ENCODE assay signal across 11 cellular contexts in genomic region chr6:137237413-137238170, GRCh38. TPM values are rescaled to one million over a fixed set of nuclear protein-coding genes. Genes with fewer than 3 reads are reported as not detected.
DNase-seq lines count a peak whose midpoint lies in the region; ATAC-seq, FAIRE-seq and TF ChIP-seq lines count a peak whose summit lies in the region.
"Had no signal": no experiment of that assay in that cellular context is flagged by ENCODE, and none has a peak within 500 bp of the region (broad histone marks: within the 10 kb centered on the region; RNA-seq: fewer than 3 reads in every experiment).

No MANE protein-coding gene starts in this region.

- H3K4me3 Mint-ChIP-seq in activated CD4-positive, alpha-beta memory T cell treated with anti-CD3 and anti-CD28 coated beads for 36 hours, result no peak overlapping the region

- BruUV-seq in endothelial cell of umbilical vein (replicated peaks; lab: Mats Ljungman, UMichigan), result no TSS peak

- H3K4me1 ChIP-seq in endothelial cell of umbilical vein (ENCODE audit: control insufficient read depth, extremely low read depth, insufficient read depth, low read length), result peaks cover 18% of the 10 kb centered on the region
- H3K4me1 ChIP-seq in osteoblast (ENCODE audit: insufficient read depth, low read length), result peaks cover 37% of the 10 kb centered on the region

- ATAC-seq in HG03108 (IDR thresholded peaks at IDR 0.05; ENCODE audit: unreplicated experiment), result no peak
- ATAC-seq: body of pancreas had no signal

- dilution Hi-C loops in endothelial cell of umbilical vein (cut with MboI; ENCODE audit: extremely low pct_ligation_motif_present, low sequenced_read_pairs), result no loop called here

- H3K36me3 ChIP-seq in endothelial cell of umbilical vein (ENCODE audit: control insufficient read depth in 2 of 2, extremely low read depth in 1 of 2, insufficient read depth in 2 of 2, low read length in 2 of 2), result no peaks in the 10 kb centered on the region
- no peaks in the 10 kb centered on the region for H3K36me3 ChIP-seq in osteoblast (ENCODE audit: insufficient read depth, low read length)

- peaks cover 6% of the 10 kb centered on the region for H3K9me3 Mint-ChIP-seq in activated CD4-positive, alpha-beta memory T cell treated with anti-CD3 and anti-CD28 coated beads for 36 hours

- TF ChIP-seq CTCF in endothelial cell of umbilical vein (IDR thresholded peaks at IDR 0.05; ENCODE audit: extremely low read depth in 1 of 2, insufficient read depth in 1 of 2, low read depth in 1 of 2, low read length in 2 of 2), result no peak
- TF ChIP-seq CTCF in osteoblast (IDR thresholded peaks at IDR 0.05; ENCODE audit: extremely low read depth, low read depth, low read length), result no peak

- H3K9ac ChIP-seq in endothelial cell of umbilical vein (replicated peaks; ENCODE audit: extremely low read depth, insufficient read depth, low read length), result no peak overlapping the region

- H3K9me1 ChIP-seq in endothelial cell of umbilical vein (replicated peaks; ENCODE audit: control insufficient read depth, extremely low read depth, insufficient read depth, low read length), result no peaks in the 10 kb centered on the region

- H3K9me3 ChIP-seq in endothelial cell of umbilical vein (replicated peaks; ENCODE audit: control insufficient read depth, insufficient read depth, low read length) (no peaks in the 10 kb centered on the region), osteoblast (ENCODE audit: low read depth, low read length) (no peaks in the 10 kb centered on the region)
- H3K9me3 ChIP-seq: body of pancreas had no signal

- no peak for TF ChIP-seq POLR2A in endothelial cell of umbilical vein (IDR thresholded peaks at IDR 0.05; ENCODE audit: low read depth, low read length)

- H3K4me2 ChIP-seq in endothelial cell of umbilical vein (ENCODE audit: insufficient read depth, low read length), result no peak overlapping the region
- no peak overlapping the region for H3K4me2 ChIP-seq in osteoblast (ENCODE audit: insufficient read depth, low read length)

- H3K4me3 ChIP-seq in endothelial cell of umbilical vein (replicated peaks in 1 of 3; ENCODE audit: insufficient read depth in 1 of 3, low read depth in 1 of 3, low read length in 3 of 3) (no peak overlapping the region), osteoblast (ENCODE audit: insufficient read depth, low read length) (no peak overlapping the region)
- H3K4me3 ChIP-seq: body of pancreas had no signal

- H3K79me2 ChIP-seq in endothelial cell of umbilical vein (ENCODE audit: control insufficient read depth, insufficient read depth, low read length) (no peaks in the 10 kb centered on the region), osteoblast (ENCODE audit: insufficient read depth, low read length) (no peaks in the 10 kb centered on the region)

- peak; percentile 59 for FAIRE-seq in endothelial cell of umbilical vein (lab: Jason Lieb, UNC)

- CTCF ChIA-PET in endothelial cell of umbilical vein (lab: Charles Lee), result interaction anchor here (0.6 to 1.4 kb wide), 10 partner anchors 11 to 77 kb away, joined by 3 to 4 read pairs (median 3); no protein-coding TSS in a partner anchor
- CTCF ChIA-PET in activated CD4-positive, alpha-beta memory T cell treated with anti-CD3 and anti-CD28 coated beads for 36 hours (lab: Charles Lee), result no interaction called here

- H3K27ac Mint-ChIP-seq in activated CD4-positive, alpha-beta memory T cell treated with anti-CD3 and anti-CD28 coated beads for 36 hours, result no peak overlapping the region

- no peaks in the 10 kb centered on the region for H3K27me3 ChIP-seq in endothelial cell of umbilical vein (ENCODE audit: control insufficient read depth in 2 of 2, insufficient read depth in 2 of 2, low read length in 2 of 2)
- H3K27me3 ChIP-seq in osteoblast (ENCODE audit: insufficient read depth, low read length), result no peaks in the 10 kb centered on the region
- H3K27me3 ChIP-seq: body of pancreas had no signal

- DNase-seq in COLO829 (ENCODE audit: low spot score) (peak; percentile 42), M059J (ENCODE audit: low read depth) (peak; percentile 98), endothelial cell of umbilical vein (ENCODE audit: low read depth, low spot score) (peak; percentile 80), osteoblast (ENCODE audit: insufficient read length, low spot score, missing footprints) (peak; percentile 80), T-helper 1 cell (no peak), NCI-H1417 (lab: John Stamatoyannopoulos, UW) (no peak)
- DNase-seq in activated CD4-positive, alpha-beta memory T cell treated with anti-CD3 and anti-CD28 coated beads for 36 hours, result no peak
- DNase-seq: activated CD4-positive, alpha-beta T cell treated with anti-CD3 and anti-CD28 coated beads for 48 hours; body of pancreas; DND-41 had no signal

- peak overlapping the region; percentile 13 for H3K27ac ChIP-seq in endothelial cell of umbilical vein (ENCODE audit: insufficient read depth, low read depth, low read length)
- H3K27ac ChIP-seq in osteoblast (ENCODE audit: low read depth, low read length), result peak overlapping the region; percentile 66

- H4K20me1 ChIP-seq in endothelial cell of umbilical vein (replicated peaks; ENCODE audit: control insufficient read depth, extremely low read depth, insufficient read depth, low read length) (no peaks in the 10 kb centered on the region), osteoblast (ENCODE audit: insufficient read depth, low read length) (no peaks in the 10 kb centered on the region)

- H2AFZ ChIP-seq in endothelial cell of umbilical vein (ENCODE audit: low read depth, low read length) (no peak overlapping the region), osteoblast (ENCODE audit: low read length) (no peak overlapping the region)

- intact Hi-C loops in endothelial cell of umbilical vein (cut with micrococcal nuclease), result no loop called here
- intact Hi-C loops in activated CD4-positive, alpha-beta memory T cell treated with anti-CD3 and anti-CD28 coated beads for 36 hours (cut with micrococcal nuclease), result no loop called here

- no peaks in the 10 kb centered on the region for H3K36me3 Mint-ChIP-seq in activated CD4-positive, alpha-beta memory T cell treated with anti-CD3 and anti-CD28 coated beads for 36 hours

- POLR2A ChIA-PET in endothelial cell of umbilical vein (lab: Charles Lee), result no interaction called here
- POLR2A ChIA-PET in activated CD4-positive, alpha-beta memory T cell treated with anti-CD3 and anti-CD28 coated beads for 36 hours (lab: Charles Lee), result interaction anchor here (0.6 kb wide), 1 partner anchor 21 kb away, joined by 3 read pairs; no protein-coding TSS in a partner anchor

- no peaks in the 10 kb centered on the region for H3K27me3 Mint-ChIP-seq in activated CD4-positive, alpha-beta memory T cell treated with anti-CD3 and anti-CD28 coated beads for 36 hours

- H3K4me1 Mint-ChIP-seq in activated CD4-positive, alpha-beta memory T cell treated with anti-CD3 and anti-CD28 coated beads for 36 hours (ENCODE audit: low read depth), result peaks cover 31% of the 10 kb centered on the region

TF ChIP-seq in endothelial cell of umbilical vein, 7 proteins besides CTCF, POLR2A, EP300 and RAD21:
- TF ChIP-seq JUN (IDR thresholded peaks at IDR 0.05; ENCODE audit: borderline replicate concordance, insufficient read depth, insufficient read length, low read depth) (no peak), EZH2 (IDR thresholded peaks at IDR 0.05; ENCODE audit: borderline replicate concordance, low read depth, low read length, severe bottlenecking) (no peak), MAX (IDR thresholded peaks at IDR 0.05; ENCODE audit: insufficient read depth, insufficient read length) (no peak), POLR2AphosphoS5 (IDR thresholded peaks at IDR 0.05; ENCODE audit: insufficient read depth, low read depth, low read length) (no peak), FOS (IDR thresholded peaks at IDR 0.05; ENCODE audit: borderline replicate concordance, insufficient read depth, low read length) (no peak)

RNA-seq across cellular contexts. Expression of gene IFNGR1, which starts 18.4 kb away (rescaled TPM):
- 74.9 and 87.3 TPM in 2 replicates for total RNA-seq in M059J (2014; rRNA removed; shearing (Covaris generic))
- 27.5 and 31.2 TPM in 2 replicates for total RNA-seq in endothelial cell of umbilical vein
- 14.3 and 19.1 TPM in 2 replicates for polyA plus RNA-seq in endothelial cell of umbilical vein
- 20.6 and 25.8 TPM in 2 replicates for polyA plus RNA-seq in endothelial cell of umbilical vein (2011; cell fraction: cytosol; rRNA removed)
- 26.0 and 33.4 TPM in 2 replicates for polyA plus RNA-seq in endothelial cell of umbilical vein (2011; cell fraction: nucleus; rRNA removed)
- polyA plus RNA-seq in endothelial cell of umbilical vein (2012), result 33.7 and 38.5 TPM in 2 replicates
- 71.0 and 77.5 TPM in 2 replicates for polyA minus RNA-seq in endothelial cell of umbilical vein
- 10.3 TPM for polyA minus RNA-seq in endothelial cell of umbilical vein (2011; cell fraction: cytosol; rRNA and poly(A)+ RNA removed)
- polyA minus RNA-seq in endothelial cell of umbilical vein (2011; cell fraction: nucleus; rRNA and poly(A)+ RNA removed), result 39.0 and 43.9 TPM in 2 replicates
- total RNA-seq in osteoblast, result 62.6 and 68.1 TPM in 2 replicates
- total RNA-seq in activated CD4-positive, alpha-beta memory T cell treated with anti-CD3 and anti-CD28 coated beads for 36 hours, result 10 to 100 TPM; 27.7 to 29.0 TPM

Comparison
In these comparisons a context has a peak if more than half of its experiments do, and no peak if none do; other contexts are left out.
1. DNase-seq: peak in COLO829 (single experiment), M059J (single experiment), endothelial cell of umbilical vein (single experiment) and osteoblast (single experiment); none in T-helper 1 cell (0 of 5), NCI-H1417 (0 of 3) and activated CD4-positive, alpha-beta memory T cell treated with anti-CD3 and anti-CD28 coated beads for 36 hours (single experiment).